17 cellular contexts compared by ENCODE assay signal in the genomic region with DNA sequence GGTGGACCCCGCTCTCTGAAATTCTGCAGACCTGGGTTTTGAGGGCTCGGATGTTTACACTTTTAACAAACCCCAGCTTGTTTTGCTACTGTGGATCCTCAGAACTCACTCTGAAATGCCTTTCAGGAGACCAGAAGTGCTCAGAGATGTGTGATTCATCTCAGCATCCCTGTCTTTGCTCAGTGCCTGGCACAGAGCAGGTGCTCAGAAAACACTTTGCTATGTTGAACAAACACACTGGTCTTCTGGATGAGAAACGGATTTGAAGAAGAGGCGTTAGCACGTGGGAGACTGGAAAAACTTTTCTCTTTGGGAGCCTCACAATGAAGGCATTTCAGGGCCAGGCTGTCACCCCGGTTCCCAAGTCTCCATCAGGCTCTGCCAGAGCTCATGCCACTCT. TPM values are rescaled to one million over a fixed set of nuclear protein-coding genes. Genes with fewer than 3 reads are reported as not detected.
DNase-seq lines count a peak whose midpoint lies in the region; ATAC-seq and TF ChIP-seq lines count a peak whose summit lies in the region.
"Had no signal": no experiment of that assay in that cellular context is flagged by ENCODE, and none has a peak within 500 bp of the region (broad histone marks: within the 10 kb centered on the region; RNA-seq: fewer than 3 reads in every experiment).

No MANE protein-coding gene starts in this region.

- H3K9me3 Mint-ChIP-seq in Caco-2 (ENCODE audit: unreplicated experiment) (no peaks in the 10 kb centered on the region), natural killer cell (no peaks in the 10 kb centered on the region)
- H3K9me3 Mint-ChIP-seq: CD8-positive, alpha-beta T cell had no signal

- H3K4me1 Mint-ChIP-seq in Caco-2 (ENCODE audit: low read depth, unreplicated experiment), result peaks cover 55% of the 10 kb centered on the region
- H3K4me1 Mint-ChIP-seq in natural killer cell, result peaks cover 27 to 32% of the 10 kb centered on the region in 2 donors

- dilution Hi-C loops in mammary epithelial cell (cut with HindIII; ENCODE audit: low sequenced_read_pairs), result no loop called here

- POLR2A ChIA-PET in A673 (lab: Charles Lee; ENCODE audit: low non-redundant PET), result no interaction called here
- POLR2A ChIA-PET in Caco-2 (lab: Charles Lee), result no interaction called here

- CTCF ChIA-PET in A673 (lab: Charles Lee), result no interaction called here
- CTCF ChIA-PET in Caco-2 (lab: Charles Lee), result interaction anchor here (1.1 kb wide), 1 partner anchor 33 kb away, joined by 3 read pairs; no protein-coding TSS in a partner anchor
- CTCF ChIA-PET in mammary epithelial cell (lab: Charles Lee; ENCODE audit: low non-redundant PET), result interaction anchor here (0.7 kb wide), 1 partner anchor 21 kb away, joined by 4 read pairs; no protein-coding TSS in a partner anchor

- H3K27me3 Mint-ChIP-seq in Caco-2 (ENCODE audit: insufficient read depth, unreplicated experiment), result no peaks in the 10 kb centered on the region
- no peaks in the 10 kb centered on the region for H3K27me3 Mint-ChIP-seq in natural killer cell (ENCODE audit: low read depth in 2 of 2)
- H3K27me3 Mint-ChIP-seq: B cell had no signal

- H3K36me3 Mint-ChIP-seq in Caco-2 (ENCODE audit: insufficient read depth, unreplicated experiment) (peaks cover 4% of the 10 kb centered on the region), natural killer cell (no peaks in the 10 kb centered on the region)
- H3K36me3 Mint-ChIP-seq: CD8-positive, alpha-beta T cell had no signal

- H3K27me3 ChIP-seq in A673 (replicated peaks; ENCODE audit: insufficient read depth, low read depth, low read length, poor library complexity) (no peaks in the 10 kb centered on the region), Caco-2 (replicated peaks; ENCODE audit: control insufficient read depth, insufficient read depth, low read length) (no peaks in the 10 kb centered on the region), mammary epithelial cell (ENCODE audit: insufficient read depth, low read length) (no peaks in the 10 kb centered on the region), left lung (no peaks in the 10 kb centered on the region), gastroesophageal sphincter (no peaks in the 10 kb centered on the region)
- H3K27me3 ChIP-seq: MG63 had no signal

- H3K27ac ChIP-seq in A673 (ENCODE audit: low read depth, low read length, poor library complexity, severe bottlenecking) (peak overlapping the region; percentile 60), mammary epithelial cell (ENCODE audit: insufficient read depth, low read depth, low read length) (peak overlapping the region; percentile 92), left lung (no peak overlapping the region), gastroesophageal sphincter (no peak overlapping the region)

- H3K4me3 ChIP-seq in A673 (ENCODE audit: low read depth, low read length, poor library complexity, severe bottlenecking), result no peak overlapping the region
- H3K4me3 ChIP-seq in Caco-2 (ENCODE audit: low read depth, low read length), result no peak overlapping the region
- no peak overlapping the region for H3K4me3 ChIP-seq in mammary epithelial cell (replicated peaks in 1 of 3; ENCODE audit: insufficient read depth in 1 of 3, low read depth in 2 of 3, low read length in 3 of 3)
- H3K4me3 ChIP-seq in left lung, result no peak overlapping the region
- no peak overlapping the region for H3K4me3 ChIP-seq in gastroesophageal sphincter
- H3K4me3 ChIP-seq: MG63 had no signal

- H3K4me1 ChIP-seq in A673 (ENCODE audit: insufficient read depth, low read length, poor library complexity, severe bottlenecking) (peaks cover 45% of the 10 kb centered on the region), Caco-2 (peaks cover 76% of the 10 kb centered on the region), mammary epithelial cell (ENCODE audit: insufficient read depth, low read length) (peaks cover 74% of the 10 kb centered on the region), left lung (no peaks in the 10 kb centered on the region), gastroesophageal sphincter (peaks cover 0 to 6% (median 4%) of the 10 kb centered on the region in 3 donors)

- peak overlapping the region; percentile 3 for H3K9ac ChIP-seq in mammary epithelial cell (ENCODE audit: insufficient read depth, low read length)

- no peak for TF ChIP-seq CTCF in A673 (conservative IDR thresholded peaks at IDR 0.05; ENCODE audit: low read depth, low read length)
- no peak for TF ChIP-seq CTCF in Caco-2 (IDR thresholded peaks at IDR 0.05; ENCODE audit: insufficient read depth in 1 of 2, low read depth in 1 of 2, low read length in 1 of 2, severe bottlenecking in 1 of 2, unreplicated experiment in 1 of 2)
- no peak for TF ChIP-seq CTCF in mammary epithelial cell (conservative IDR thresholded peaks at IDR 0.05 in 1 of 2, IDR thresholded peaks at IDR 0.05 in 1 of 2; ENCODE audit: extremely low read depth in 1 of 2, insufficient read depth in 1 of 2, low read depth in 1 of 2, low read length in 2 of 2)
- no peak for TF ChIP-seq CTCF in left lung (IDR thresholded peaks at IDR 0.05)
- no peak for TF ChIP-seq CTCF in natural killer cell (IDR thresholded peaks at IDR 0.05)
- no peak for TF ChIP-seq CTCF in gastroesophageal sphincter (IDR thresholded peaks at IDR 0.05)

- H3K4me2 ChIP-seq in mammary epithelial cell (ENCODE audit: insufficient read depth, low read depth, low read length), result no peak overlapping the region

- H2AFZ ChIP-seq in mammary epithelial cell (ENCODE audit: low read depth, low read length), result no peak overlapping the region

- no peaks in the 10 kb centered on the region for H3K9me3 ChIP-seq in A673 (ENCODE audit: low read depth, low read length, poor library complexity, severe bottlenecking)
- H3K9me3 ChIP-seq in Caco-2, result no peaks in the 10 kb centered on the region
- no peaks in the 10 kb centered on the region for H3K9me3 ChIP-seq in mammary epithelial cell (replicated peaks; ENCODE audit: insufficient read depth, low read length)
- no peaks in the 10 kb centered on the region for H3K9me3 ChIP-seq in left lung
- H3K9me3 ChIP-seq in gastroesophageal sphincter, result no peaks in the 10 kb centered on the region
- H3K9me3 ChIP-seq: MG63 had no signal

- in situ Hi-C loops in mammary epithelial cell (cut with MboI; ENCODE audit: low sequenced_read_pairs in 2 of 2), result no loop called here

- no peak for TF ChIP-seq POLR2A in gastroesophageal sphincter (IDR thresholded peaks at IDR 0.05)

- H3K27ac Mint-ChIP-seq in Caco-2 (ENCODE audit: unreplicated experiment), result peak overlapping the region; percentile 21
- H3K27ac Mint-ChIP-seq in natural killer cell, result peak overlapping the region in 1 of 2 donors; percentile 62
- H3K27ac Mint-ChIP-seq: B cell; CD8-positive, alpha-beta T cell had no signal

- no peaks in the 10 kb centered on the region for H4K20me1 ChIP-seq in mammary epithelial cell (ENCODE audit: insufficient read depth, low read length)

- no peak for TF ChIP-seq EP300 in gastroesophageal sphincter (IDR thresholded peaks at IDR 0.05)

- DNase-seq in A673 (ENCODE audit: low spot score) (no peak), Caco-2 (no peak), mammary epithelial cell (no peak), left lung (no peak), natural killer cell (no peak)
- DNase-seq: CD8-positive, alpha-beta T cell; GDM1; H7; MG63; NCI-H1092; NCI-H2081 treated with DMSO at 0.1 percent for 48 hours; NCI-H524 treated with DMSO at 0.1 percent for 48 hours; Right ventricle myocardium superior had no signal

- no peak overlapping the region for H3K4me3 Mint-ChIP-seq in Caco-2 (ENCODE audit: unreplicated experiment)
- H3K4me3 Mint-ChIP-seq in natural killer cell, result no peak overlapping the region
- H3K4me3 Mint-ChIP-seq: B cell; CD8-positive, alpha-beta T cell had no signal

- intact Hi-C loops in A673 (cut with micrococcal nuclease; ENCODE audit: unreplicated experiment), result no loop called here
- intact Hi-C loops in Caco-2 (cut with micrococcal nuclease; ENCODE audit: unreplicated experiment), result no loop called here
- intact Hi-C loops in mammary epithelial cell (cut with micrococcal nuclease), result loop anchor here (5.0 kb wide), 2 partner anchors 50 to 80 kb away; no protein-coding TSS in a partner anchor
- intact Hi-C loops in left lung (cut with DNase I), result no loop called here
- intact Hi-C loops in natural killer cell (cut with micrococcal nuclease), result loop anchor here (10.0 kb wide), 1 partner anchor 463 kb away; a partner anchor contains a TSS

- 79% methylated on average over 6 of the region's 6 CpGs for WGBS in mammary epithelial cell (ENCODE audit: low coverage, missing lambda C conversion rate)
- 73 to 77% methylated on average over 3 to 4 of the region's 6 CpGs for WGBS in gastroesophageal sphincter (ENCODE audit: low coverage in 1 of 2), 2 donors

- peak; percentile 36 for ATAC-seq in left lung
- no peak for ATAC-seq in natural killer cell
- no peak for ATAC-seq in GM19351 (IDR thresholded peaks at IDR 0.05; ENCODE audit: unreplicated experiment)
- ATAC-seq in gastroesophageal sphincter, result no peak
- ATAC-seq: CD8-positive, alpha-beta T cell; SK-N-SH treated with all-trans-retinoic acid at 6 μM for 48 hours had no signal

- H3K36me3 ChIP-seq in A673 (ENCODE audit: insufficient read depth, low read length, poor library complexity, severe bottlenecking) (peaks cover 10% of the 10 kb centered on the region), Caco-2 (ENCODE audit: control insufficient read depth, insufficient read depth, low read length) (peaks cover 4% of the 10 kb centered on the region; the same call in 1 of the 2 replicates), mammary epithelial cell (ENCODE audit: insufficient read depth, low read length) (peaks cover 13% of the 10 kb centered on the region), left lung (no peaks in the 10 kb centered on the region), gastroesophageal sphincter (peaks cover 0 to 31% of the 10 kb centered on the region in 2 donors)
- H3K36me3 ChIP-seq: MG63 had no signal

- peaks cover 91% of the 10 kb centered on the region for H3K79me2 ChIP-seq in mammary epithelial cell (ENCODE audit: insufficient read depth, low read length)

- BruUV-seq in A673 (replicated peaks; lab: Mats Ljungman, UMichigan) (no TSS peak), Caco-2 (replicated peaks; lab: Mats Ljungman, UMichigan) (no TSS peak), mammary epithelial cell (replicated peaks; lab: Mats Ljungman, UMichigan) (no TSS peak)

RNA-seq across cellular contexts. Expression of a gene that starts 53.3 kb away (rescaled TPM):
- total RNA-seq in A673 (2021), result 54.9 and 57.1 TPM in 2 replicates
- total RNA-seq in Caco-2 (2022), result 6.3 and 7.5 TPM in 2 replicates
- 100 to 1,000 TPM in 1 of 2 donors, 10 to 100 TPM in 1; 72.2 to 116 TPM for total RNA-seq in mammary epithelial cell
- polyA plus RNA-seq in mammary epithelial cell, result 35.3 TPM
- polyA minus RNA-seq in mammary epithelial cell, result 112 TPM
- total RNA-seq in left lung, result 10 to 100 TPM; 44.8 to 90.7 TPM
- total RNA-seq in natural killer cell, result 1 to 10 TPM; 3.3 to 7.0 (median 4.9) TPM
- total RNA-seq in gastroesophageal sphincter, result 10 to 100 TPM; 31.2 to 65.2 (median 39.5) TPM

Comparison
In these comparisons a context has a peak if more than half of its experiments do, and no peak if none do; other contexts are left out.
1. H3K27ac ChIP-seq: peak in A673 (single experiment) and mammary epithelial cell (single experiment); none in left lung (0 of 2) and gastroesophageal sphincter (0 of 4).
2. intact Hi-C loops: an anchor here in mammary epithelial cell (5.0 kb wide) and natural killer cell (10.0 kb wide); none called in A673, Caco-2 and left lung.